ENCODE assay signal across 1 cellular context in genomic region chr18:5237083-5237722, GRCh38.
A peak's percentile ranks its signal among the peaks of the same experiment; 100 is the strongest.
TF ChIP-seq lines count a peak whose summit lies in the region.

No MANE protein-coding gene starts in this region.

TF ChIP-seq in HepG2, 621 proteins besides CTCF, POLR2A, EP300 and RAD21 (continued from another document and continues in another):
- TF ChIP-seq EEA1 (CRISPR knock-in tag; IDR thresholded peaks at IDR 0.05; ENCODE audit: borderline replicate concordance), result no peak
- TF ChIP-seq XRCC5 (optimal IDR thresholded peaks at IDR 0.05; ENCODE audit: low read length), result no peak
- no peak for TF ChIP-seq ARHGAP35 (CRISPR knock-in tag; IDR thresholded peaks at IDR 0.05; ENCODE audit: borderline replicate concordance)
- no peak for TF ChIP-seq ZNF747 (CRISPR knock-in tag; IDR thresholded peaks at IDR 0.05; ENCODE audit: borderline replicate concordance)
- no peak for TF ChIP-seq ZBTB25 (CRISPR knock-in tag; IDR thresholded peaks at IDR 0.05)
- TF ChIP-seq TSC22D2 (CRISPR knock-in tag; IDR thresholded peaks at IDR 0.05; ENCODE audit: borderline replicate concordance), result no peak
- TF ChIP-seq SALL2 (CRISPR knock-in tag; IDR thresholded peaks at IDR 0.05), result no peak
- TF ChIP-seq SETDB1 (CRISPR knock-in tag; IDR thresholded peaks at IDR 0.05; ENCODE audit: borderline replicate concordance), result 0 out of 2 replicates have a peak, but pooled peaks have one; percentile 49
- peak; percentile 32; the same call in 1 of the 2 replicates for TF ChIP-seq GATAD2A (CRISPR knock-in tag; IDR thresholded peaks at IDR 0.05)
- no peak for TF ChIP-seq HMG20B (CRISPR knock-in tag; conservative IDR thresholded peaks at IDR 0.05)
- no peak for TF ChIP-seq HIVEP1 (CRISPR knock-in tag; IDR thresholded peaks at IDR 0.05)
- no peak for TF ChIP-seq NCOA5 (CRISPR knock-in tag; IDR thresholded peaks at IDR 0.05)
- 0 out of 2 replicates have a peak, but pooled peaks have one; percentile 0 for TF ChIP-seq ZNF317 (CRISPR knock-in tag; IDR thresholded peaks at IDR 0.05)
- no peak for TF ChIP-seq E2F2 (CRISPR knock-in tag; IDR thresholded peaks at IDR 0.05; ENCODE audit: borderline replicate concordance)
- TF ChIP-seq IKZF5 (CRISPR knock-in tag; IDR thresholded peaks at IDR 0.05), result no peak
- peak; percentile 12 for TF ChIP-seq ZEB1 (IDR thresholded peaks at IDR 0.05; ENCODE audit: insufficient replicate concordance, low read depth)
- TF ChIP-seq ISX (CRISPR knock-in tag; conservative IDR thresholded peaks at IDR 0.05), result no peak
- no peak for TF ChIP-seq ZNF136 (CRISPR knock-in tag; IDR thresholded peaks at IDR 0.05; ENCODE audit: low read depth)
- no peak for TF ChIP-seq TAF1 (CRISPR knock-in tag; IDR thresholded peaks at IDR 0.05)
- TF ChIP-seq MXD1 (CRISPR knock-in tag; IDR thresholded peaks at IDR 0.05), result peak; percentile 18; the same call in 1 of the 2 replicates
- TF ChIP-seq XBP1 (CRISPR knock-in tag; IDR thresholded peaks at IDR 0.05), result peak; percentile 10; the same call in 1 of the 2 replicates
- 0 out of 2 replicates have a peak, but pooled peaks have one; percentile 31 for TF ChIP-seq NAIF1 (CRISPR knock-in tag; IDR thresholded peaks at IDR 0.05; ENCODE audit: borderline replicate concordance)
- TF ChIP-seq HNF1B (CRISPR knock-in tag; IDR thresholded peaks at IDR 0.05), result peak; percentile 71; the same call in 1 of the 2 replicates
- no peak for TF ChIP-seq ATF2 (CRISPR knock-in tag; IDR thresholded peaks at IDR 0.05)
- TF ChIP-seq ZNF703 (CRISPR knock-in tag; IDR thresholded peaks at IDR 0.05; ENCODE audit: borderline replicate concordance), result 0 out of 2 replicates have a peak, but pooled peaks have one; percentile 12
- TF ChIP-seq SMAD3 (CRISPR knock-in tag; IDR thresholded peaks at IDR 0.05), result no peak
- no peak for TF ChIP-seq HNRNPLL (IDR thresholded peaks at IDR 0.05; ENCODE audit: low read depth, low read length, poor library complexity, severe bottlenecking)
- TF ChIP-seq KLF9 (CRISPR knock-in tag; IDR thresholded peaks at IDR 0.05; ENCODE audit: low read depth), result no peak
- peak; percentile 90 for TF ChIP-seq TGIF2 (CRISPR knock-in tag; IDR thresholded peaks at IDR 0.05)
- TF ChIP-seq RERE (CRISPR knock-in tag; IDR thresholded peaks at IDR 0.05; ENCODE audit: low read depth), result no peak
- TF ChIP-seq SIX1 (CRISPR knock-in tag; IDR thresholded peaks at IDR 0.05; ENCODE audit: borderline replicate concordance), result no peak
- 0 out of 2 replicates have a peak, but pooled peaks have one; percentile 63 for TF ChIP-seq KIAA2018 (CRISPR knock-in tag; IDR thresholded peaks at IDR 0.05; ENCODE audit: borderline replicate concordance)
- TF ChIP-seq AGO2 (optimal IDR thresholded peaks at IDR 0.05; ENCODE audit: low read depth, low read length), result no peak
- TF ChIP-seq ZNF44 (CRISPR knock-in tag; IDR thresholded peaks at IDR 0.05), result 0 out of 2 replicates have a peak, but pooled peaks have one; percentile 20
- TF ChIP-seq ZNF781 (CRISPR knock-in tag; IDR thresholded peaks at IDR 0.05; ENCODE audit: borderline replicate concordance, not compliant biosample characterization), result peak; percentile 5
